21 cellular contexts compared by ENCODE assay signal in genomic region chr2:185828326-185828725, GRCh38.
"Had no signal": no experiment of that assay in that cellular context is flagged by ENCODE, and none has a peak within 500 bp of the region (broad histone marks: within the 10 kb centered on the region; RNA-seq: fewer than 3 reads in every experiment).

No MANE protein-coding gene starts in this region.

- H3K4me3 ChIP-seq: esophagus squamous epithelium, lower lobe of right lung, ovary, psoas muscle, sigmoid colon, testis, tibial artery had no signal

- DNase-seq: cortex of kidney; effector memory CD8-positive, alpha-beta T cell; erythroblast; esophagus squamous epithelium; hypothalamus; immature natural killer cell; left ventricle myocardium superior; lower lobe of right lung; natural killer cell; occipital lobe; ovary; posterior cingulate gyrus; psoas muscle; right cardiac atrium; sigmoid colon; stimulated activated CD4-positive, alpha-beta T cell treated with anti-CD3 and anti-CD28 coated beads, Interleukin-2, amount 100 ng/mL, for 24 hours; stimulated activated CD4-positive, alpha-beta T cell treated with anti-CD3 and anti-CD28 coated beads, Interleukin-4, amount 100 ng/mL, for 4 hours; stimulated activated naive CD8-positive, alpha-beta T cell treated with anti-CD3 and anti-CD28 coated beads, Interleukin-15, Interleukin-2, amounts not matched to agents 100 U/mL and 50 U/mL, for 24 hours; substantia nigra; testis; tibial artery had no signal

- H3K27ac ChIP-seq: esophagus squamous epithelium, lower lobe of right lung, ovary, psoas muscle, sigmoid colon, testis, tibial artery had no signal
